In the genomic region with DNA sequence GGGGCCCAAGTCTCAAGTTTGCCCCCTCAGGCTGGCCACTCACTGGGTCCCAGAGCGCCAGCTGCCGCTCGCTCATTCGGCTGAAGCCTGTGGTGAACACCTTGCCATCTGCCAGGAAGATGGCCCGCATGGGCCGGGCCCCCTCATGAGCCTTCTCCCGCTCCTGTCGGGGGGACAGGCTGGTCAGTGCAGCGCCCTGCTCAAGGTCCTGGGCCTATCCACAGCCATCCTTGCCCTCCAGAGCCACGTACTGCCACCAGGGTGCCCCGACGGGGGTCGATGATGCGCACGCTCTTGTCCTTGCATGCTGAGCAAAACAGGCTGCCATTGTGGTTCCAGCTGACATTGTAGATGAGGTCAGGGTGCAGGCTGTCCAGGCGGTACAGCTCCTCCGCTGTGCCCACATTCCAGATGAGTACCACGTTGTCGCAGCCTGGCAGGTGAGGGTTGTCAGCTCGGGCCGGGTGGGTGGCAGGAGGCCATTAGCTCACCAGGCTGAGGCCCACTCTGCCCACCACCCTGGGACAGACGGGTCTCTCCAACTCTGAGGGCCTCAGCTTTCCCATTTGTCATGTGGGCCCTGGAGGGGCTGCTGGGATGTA, we compare ENCODE assay signal across 14 cellular contexts. TPM values are rescaled to one million over a fixed set of nuclear protein-coding genes. Genes with fewer than 3 reads are reported as not detected.
DNase-seq lines count a peak whose midpoint lies in the region; ATAC-seq and TF ChIP-seq lines count a peak whose summit lies in the region.
"Had no signal": no experiment of that assay in that cellular context is flagged by ENCODE, and none has a peak within 500 bp of the region (broad histone marks: within the 10 kb centered on the region; RNA-seq: fewer than 3 reads in every experiment).

No MANE protein-coding gene starts in this region.

- ATAC-seq in left cardiac atrium, result no peak
- ATAC-seq in left ventricle myocardium superior, result no peak
- ATAC-seq in GM19324 (IDR thresholded peaks at IDR 0.05; ENCODE audit: low FRiP score, unreplicated experiment), result no peak
- ATAC-seq: esophagus mucosa, Panc1 had no signal

- no peak overlapping the region for H3K4me3 Mint-ChIP-seq in dendritic cell treated with granulocyte-macrophage colony-stimulating factor and Interleukin-4, amounts not matched to agents 40 ng/mL and 50 ng/mL, for 4 days

- POLR2A ChIA-PET in OCI-LY7 (lab: Charles Lee), result interaction anchor here (0.7 to 0.8 kb wide), 3 partner anchors 20 to 40 kb away, joined by 3 read pairs; a partner anchor contains a TSS

- peak overlapping the region; percentile 91 for H3K27ac Mint-ChIP-seq in dendritic cell treated with granulocyte-macrophage colony-stimulating factor and Interleukin-4, amounts not matched to agents 40 ng/mL and 50 ng/mL, for 4 days

- H3K9me2 ChIP-seq in OCI-LY7 (ENCODE audit: insufficient read depth, low read length), result no peaks in the 10 kb centered on the region

- no peak overlapping the region for H2AFZ ChIP-seq in OCI-LY7 (ENCODE audit: low read length)

- CTCF ChIA-PET in OCI-LY7 (lab: Charles Lee; ENCODE audit: unreplicated experiment), result no interaction called here

- H3K9me3 ChIP-seq in OCI-LY7 (ENCODE audit: low read length) (no peaks in the 10 kb centered on the region), thymus (ENCODE audit: control insufficient read depth) (no peaks in the 10 kb centered on the region)
- H3K9me3 ChIP-seq: BE2C had no signal

- H4K20me1 ChIP-seq in OCI-LY7 (ENCODE audit: insufficient read depth, low read length), result no peaks in the 10 kb centered on the region

- BruUV-seq in OCI-LY7 (replicated peaks; lab: Mats Ljungman, UMichigan), result no TSS peak

- H3K27me3 ChIP-seq in thymus (ENCODE audit: control insufficient read depth, insufficient read depth), result no peaks in the 10 kb centered on the region
- H3K27me3 ChIP-seq: BE2C had no signal

- H3K4me1 ChIP-seq in OCI-LY7 (ENCODE audit: insufficient read depth, low read length, poor library complexity, severe bottlenecking), result peaks cover 80% of the 10 kb centered on the region
- peaks cover 57% of the 10 kb centered on the region for H3K4me1 ChIP-seq in thymus (ENCODE audit: control insufficient read depth, insufficient read depth, low read length)

- no peaks in the 10 kb centered on the region for H3K9me3 Mint-ChIP-seq in dendritic cell treated with granulocyte-macrophage colony-stimulating factor and Interleukin-4, amounts not matched to agents 40 ng/mL and 50 ng/mL, for 4 days

- 96% methylated on average over 22 of the region's 22 CpGs for WGBS in thymus

- H3K4me1 Mint-ChIP-seq in dendritic cell treated with granulocyte-macrophage colony-stimulating factor and Interleukin-4, amounts not matched to agents 40 ng/mL and 50 ng/mL, for 4 days (ENCODE audit: low read depth), result peaks cover 75% of the 10 kb centered on the region

- intact Hi-C loops in left cardiac atrium (cut with DNase I) (no loop called here), left ventricle myocardium superior (cut with micrococcal nuclease) (no loop called here), OCI-LY7 (cut with micrococcal nuclease; ENCODE audit: unreplicated experiment) (no loop called here)
- intact Hi-C loops in dendritic cell treated with granulocyte-macrophage colony-stimulating factor and Interleukin-4, amounts not matched to agents 40 ng/mL and 50 ng/mL, for 4 days (cut with micrococcal nuclease), result no loop called here

- H3K36me3 Mint-ChIP-seq in dendritic cell treated with granulocyte-macrophage colony-stimulating factor and Interleukin-4, amounts not matched to agents 40 ng/mL and 50 ng/mL, for 4 days (ENCODE audit: low read depth), result peaks cover 67% of the 10 kb centered on the region

- no peak for TF ChIP-seq CTCF in OCI-LY7 (conservative IDR thresholded peaks at IDR 0.05; ENCODE audit: low read length)

- DNase-seq in left cardiac atrium (peak; percentile 25), left ventricle myocardium superior (no peak), OCI-LY7 (ENCODE audit: low spot score) (peak; percentile 19), DMS153 treated with DMSO at 0.1 percent for 48 hours (lab: John Stamatoyannopoulos, UW; ENCODE audit: unreplicated experiment) (no peak), T1000 (lab: John Stamatoyannopoulos, UW) (no peak)
- DNase-seq: BE2C, mesendoderm, NCI-H446 had no signal

- no peaks in the 10 kb centered on the region for H3K27me3 Mint-ChIP-seq in dendritic cell treated with granulocyte-macrophage colony-stimulating factor and Interleukin-4, amounts not matched to agents 40 ng/mL and 50 ng/mL, for 4 days
- H3K27me3 Mint-ChIP-seq: progenitor cell of endocrine pancreas had no signal

- peaks cover 19% of the 10 kb centered on the region for H3K36me3 ChIP-seq in OCI-LY7 (ENCODE audit: insufficient read depth, low read length)
- H3K36me3 ChIP-seq in thymus (ENCODE audit: control insufficient read depth, insufficient read depth), result peaks cover 13% of the 10 kb centered on the region

- H3K4me3 ChIP-seq in OCI-LY7 (ENCODE audit: low read depth, low read length, poor library complexity, severe bottlenecking), result no peak overlapping the region
- no peak overlapping the region for H3K4me3 ChIP-seq in thymus (ENCODE audit: low read length)

- peak overlapping the region; percentile 97 for H3K4me2 ChIP-seq in OCI-LY7 (ENCODE audit: low read length)

- peak overlapping the region; percentile 94 for H3K27ac ChIP-seq in OCI-LY7 (ENCODE audit: low read depth, low read length, poor library complexity, severe bottlenecking)
- peak overlapping the region; percentile 86 for H3K27ac ChIP-seq in thymus (ENCODE audit: low read depth)

- peaks cover 16% of the 10 kb centered on the region for H3K79me2 ChIP-seq in OCI-LY7 (ENCODE audit: insufficient read depth, low read depth, low read length)

RNA-seq across cellular contexts. Expression of a gene that starts 2.1 kb away (rescaled TPM):
- total RNA-seq in left cardiac atrium, result 10 to 100 TPM; 35.4 to 40.7 TPM
- 23.2 TPM for total RNA-seq in left ventricle myocardium superior
- 48.0 and 55.3 TPM in 2 replicates for total RNA-seq in OCI-LY7 (2014; rRNA removed; shearing (Covaris generic))
- 85.3 and 87.4 TPM in 2 replicates for total RNA-seq in OCI-LY7 (2022)
- polyA plus RNA-seq in thymus, result 32.3 TPM

RNA-seq across cellular contexts. Expression of a gene that starts 3.7 kb away (rescaled TPM):
- total RNA-seq in left cardiac atrium (1 to 10 TPM; 1.8 to 4.7 TPM), left ventricle myocardium superior (2.0 TPM), OCI-LY7 (2022) (101 and 129 TPM in 2 replicates)
- total RNA-seq in OCI-LY7 (2014; rRNA removed; shearing (Covaris generic)), result 175 and 212 TPM in 2 replicates
- 151 TPM for polyA plus RNA-seq in thymus

RNA-seq across cellular contexts. Expression of a gene that starts 11.3 kb away (rescaled TPM):
- total RNA-seq in left cardiac atrium (not detected), left ventricle myocardium superior (not detected), OCI-LY7 (2022) (not detected in 2 replicates)
- not detected in 2 replicates for total RNA-seq in OCI-LY7 (2014; rRNA removed; shearing (Covaris generic))
- polyA plus RNA-seq in thymus, result not detected
- total RNA-seq: esophagus mucosa, progenitor cell of endocrine pancreas had no signal

RNA-seq across cellular contexts. Expression of a gene that starts 12.9 kb away (rescaled TPM):
- total RNA-seq in left cardiac atrium (10 to 100 TPM; 25.5 to 31.0 TPM), left ventricle myocardium superior (25.1 TPM), OCI-LY7 (2022) (48.3 and 54.9 TPM in 2 replicates)
- 51.1 and 69.4 TPM in 2 replicates for total RNA-seq in OCI-LY7 (2014; rRNA removed; shearing (Covaris generic))
- polyA plus RNA-seq in thymus, result 76.8 TPM

RNA-seq across cellular contexts. Expression of a gene that starts 14.0 kb away (rescaled TPM):
- total RNA-seq in left cardiac atrium (1 to 10 TPM; 1.2 to 1.3 TPM), left ventricle myocardium superior (0.64 TPM), OCI-LY7 (2022) (11.5 and 11.8 TPM in 2 replicates)
- 3.0 and 3.1 TPM in 2 replicates for total RNA-seq in OCI-LY7 (2014; rRNA removed; shearing (Covaris generic))
- polyA plus RNA-seq in thymus, result 1.6 TPM
- total RNA-seq: progenitor cell of endocrine pancreas had no signal

Comparison
In these comparisons a context has a peak if more than half of its experiments do, and no peak if none do; other contexts are left out.
1. DNase-seq: peak in left cardiac atrium (single experiment) and OCI-LY7 (single experiment); none in left ventricle myocardium superior (single experiment), DMS153 treated with DMSO at 0.1 percent for 48 hours (single experiment) and T1000 (single experiment).
2. RNA of a gene that starts 3.7 kb away (total RNA-seq): 101 to 212 TPM in OCI-LY7; 1.8 to 4.7 TPM in left cardiac atrium and 2.0 TPM in left ventricle myocardium superior (single experiment); every median in the first group is over 10 times any median in the second.